In the genomic region with DNA sequence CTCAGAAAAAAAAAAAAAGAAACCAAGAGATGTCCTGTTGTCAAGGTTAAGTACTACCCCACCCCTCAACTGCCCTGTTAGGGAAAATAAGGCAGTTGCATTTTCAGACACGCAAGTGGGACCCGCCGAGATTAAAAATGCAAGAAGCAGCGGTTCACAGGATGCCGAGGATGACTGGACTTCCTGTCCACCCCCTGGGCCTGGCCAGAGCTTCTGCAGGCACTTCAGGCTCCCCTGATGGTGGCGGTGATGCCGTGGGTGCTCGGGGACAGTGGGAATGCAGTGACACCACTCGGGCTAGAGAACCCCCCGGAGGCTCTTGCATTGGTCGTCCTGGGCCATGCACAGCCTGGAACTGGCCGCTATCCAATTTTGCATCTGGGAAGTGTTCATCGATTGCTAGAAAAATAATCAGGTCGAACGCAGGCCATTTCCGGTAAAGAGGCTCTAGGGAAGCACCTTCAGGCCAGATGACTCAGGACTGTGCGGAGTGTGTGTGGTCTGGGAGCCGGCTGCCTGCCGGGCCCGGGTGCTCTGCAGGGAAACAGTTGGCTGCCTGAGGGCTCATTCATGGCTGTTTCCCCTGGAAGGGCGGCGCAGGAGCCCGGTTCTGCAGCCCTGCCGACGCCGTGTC, we compare ENCODE assay signal across 9 cellular contexts. TPM values are rescaled to one million over a fixed set of nuclear protein-coding genes. Genes with fewer than 3 reads are reported as not detected.
DNase-seq lines count a peak whose midpoint lies in the region; ATAC-seq, FAIRE-seq and TF ChIP-seq lines count a peak whose summit lies in the region.
"Had no signal": no experiment of that assay in that cellular context is flagged by ENCODE, and none has a peak within 500 bp of the region (broad histone marks: within the 10 kb centered on the region; RNA-seq: fewer than 3 reads in every experiment).

No MANE protein-coding gene starts in this region.

- H3K27me3 Mint-ChIP-seq in activated T-helper 17 cell treated with anti-CD3 and anti-CD28 coated beads, Interleukin-2, amount 50 U/mL, for 72 hours: no peaks in the 10 kb centered on the region
- H3K27me3 Mint-ChIP-seq: activated naive CD8-positive, alpha-beta T cell treated with anti-CD3 and anti-CD28 coated beads, Interleukin-2, amount 10 ng/mL, durations not matched to agents 7 days and 5 days had no signal

- no peak overlapping the region for H3K27ac Mint-ChIP-seq in activated T-helper 17 cell treated with anti-CD3 and anti-CD28 coated beads, Interleukin-2, amount 50 U/mL, for 72 hours
- H3K27ac Mint-ChIP-seq: activated naive CD8-positive, alpha-beta T cell treated with anti-CD3 and anti-CD28 coated beads, Interleukin-2, amount 10 ng/mL, durations not matched to agents 7 days and 5 days had no signal

- peaks cover 4% of the 10 kb centered on the region for H3K4me1 Mint-ChIP-seq in activated T-helper 17 cell treated with anti-CD3 and anti-CD28 coated beads, Interleukin-2, amount 50 U/mL, for 72 hours

- H3K9ac ChIP-seq in kidney (ENCODE audit: low read length in 2 of 2): no peak overlapping the region

- H3K27ac ChIP-seq in kidney (ENCODE audit: low read depth in 2 of 2, low read length in 2 of 2): no peak overlapping the region

- no peaks in the 10 kb centered on the region for H3K9me3 Mint-ChIP-seq in activated T-helper 17 cell treated with anti-CD3 and anti-CD28 coated beads, Interleukin-2, amount 50 U/mL, for 72 hours
- H3K9me3 Mint-ChIP-seq: activated naive CD8-positive, alpha-beta T cell treated with anti-CD3 and anti-CD28 coated beads, Interleukin-2, amount 10 ng/mL, durations not matched to agents 7 days and 5 days had no signal

- H3K4me3 ChIP-seq in kidney (ENCODE audit: low read length in 2 of 2): no peak overlapping the region

- ATAC-seq in activated T-helper 17 cell treated with anti-CD3 and anti-CD28 coated beads, Interleukin-2, amount 50 U/mL, for 72 hours (replicated peaks): peak; percentile 78
- ATAC-seq in GM21367 (IDR thresholded peaks at IDR 0.05; ENCODE audit: unreplicated experiment) (no peak), HG03571 (IDR thresholded peaks at IDR 0.05; ENCODE audit: unreplicated experiment) (no peak), GM19395 (IDR thresholded peaks at IDR 0.05; ENCODE audit: unreplicated experiment) (no peak)

- no peaks in the 10 kb centered on the region for H3K9me3 ChIP-seq in kidney (ENCODE audit: control insufficient read depth in 1 of 2, low read length in 2 of 2)

- H3K4me1 ChIP-seq in kidney (ENCODE audit: control insufficient read depth in 1 of 2, insufficient read depth in 1 of 2, low read depth in 1 of 2, low read length in 2 of 2): no peaks in the 10 kb centered on the region

- no peaks in the 10 kb centered on the region for H3K36me3 Mint-ChIP-seq in activated T-helper 17 cell treated with anti-CD3 and anti-CD28 coated beads, Interleukin-2, amount 50 U/mL, for 72 hours (ENCODE audit: low read depth)
- H3K36me3 Mint-ChIP-seq: activated naive CD8-positive, alpha-beta T cell treated with anti-CD3 and anti-CD28 coated beads, Interleukin-2, amount 10 ng/mL, durations not matched to agents 7 days and 5 days had no signal

- intact Hi-C loops in kidney (cut with DNase I): no loop called here

- no peak for TF ChIP-seq CTCF in kidney (IDR thresholded peaks at IDR 0.05; ENCODE audit: borderline replicate concordance, extremely low read depth, insufficient read depth)

- H3K4me3 Mint-ChIP-seq in activated T-helper 17 cell treated with anti-CD3 and anti-CD28 coated beads, Interleukin-2, amount 50 U/mL, for 72 hours: no peak overlapping the region
- H3K4me3 Mint-ChIP-seq: activated naive CD8-positive, alpha-beta T cell treated with anti-CD3 and anti-CD28 coated beads, Interleukin-2, amount 10 ng/mL, durations not matched to agents 7 days and 5 days had no signal

- DNase-seq in AML-193 (lab: John Stamatoyannopoulos, UW): peak; percentile 77
- peak; percentile 57 for DNase-seq in HT-29 (ENCODE audit: low spot score)
- DNase-seq in kidney: peak; percentile 83
- no peak for DNase-seq in NCI-H345 (lab: John Stamatoyannopoulos, UW)
- DNase-seq: activated naive CD8-positive, alpha-beta T cell treated with anti-CD3 and anti-CD28 coated beads, Interleukin-2, amount 10 ng/mL, durations not matched to agents 7 days and 5 days had no signal

- no peak for FAIRE-seq in kidney (lab: Jason Lieb, UNC)

- H3K36me3 ChIP-seq in kidney (ENCODE audit: control insufficient read depth in 1 of 2, insufficient read depth in 2 of 2, low read length in 2 of 2): no peaks in the 10 kb centered on the region

RNA-seq across cellular contexts. Expression of a gene that starts 13.4 kb away (rescaled TPM):
- total RNA-seq in HT-29 (2014; rRNA removed; shearing (Covaris generic)): 0.74 and 0.78 TPM in 2 replicates
- total RNA-seq in activated T-helper 17 cell treated with anti-CD3 and anti-CD28 coated beads, Interleukin-2, amount 50 U/mL, for 72 hours: under 1 TPM; 0.30 to 0.66 TPM
- total RNA-seq in kidney: 108 TPM
- polyA plus RNA-seq in kidney (ENCODE audit: insufficient read depth, low read depth, low replicate concordance): 4.8 TPM

Comparison
In these comparisons a context has a peak if more than half of its experiments do, and no peak if none do; other contexts are left out.
1. RNA of a gene that starts 13.4 kb away (total RNA-seq): 108 TPM in kidney (single experiment); 0.74 to 0.78 TPM in HT-29 and 0.30 to 0.66 TPM in activated T-helper 17 cell treated with anti-CD3 and anti-CD28 coated beads, Interleukin-2, amount 50 U/mL, for 72 hours; every median in the first group is over 10 times any median in the second.